8 cellular contexts compared by ENCODE assay signal in the genomic region with DNA sequence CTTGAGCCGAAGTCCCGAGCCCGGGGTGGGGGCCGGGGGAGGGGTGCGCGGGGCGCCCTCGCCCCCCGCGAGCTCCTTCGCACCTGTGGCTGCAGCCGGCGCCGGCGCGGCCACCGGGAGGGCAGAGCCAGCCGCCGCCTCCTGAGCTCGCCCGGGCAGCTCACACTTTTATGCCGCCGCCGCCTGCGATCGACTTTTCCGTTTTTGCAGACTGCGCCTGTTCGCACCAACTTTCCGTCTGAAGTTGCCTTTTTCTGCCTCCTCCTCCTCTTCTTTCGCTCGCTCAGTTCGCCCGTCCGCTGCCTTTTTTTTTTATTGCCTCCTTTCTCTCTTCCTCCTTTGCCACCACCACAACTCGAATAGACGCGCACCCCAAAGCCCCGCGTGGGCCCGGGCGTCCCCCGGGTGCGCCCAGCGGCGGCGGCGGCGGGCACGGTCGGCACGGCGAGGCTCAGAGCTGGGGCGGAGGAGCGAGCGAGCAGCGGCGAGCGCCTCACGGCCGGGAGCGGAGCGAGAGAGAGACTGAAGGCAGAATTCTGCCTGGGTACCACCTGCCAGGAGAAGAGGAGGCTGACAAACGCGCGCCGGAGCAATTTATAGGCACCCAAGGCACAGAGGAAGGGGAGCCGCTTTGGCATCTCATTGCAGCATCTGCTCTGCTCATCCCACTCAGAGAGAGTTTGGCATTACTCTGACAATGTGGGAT. TPM values are rescaled to one million over a fixed set of nuclear protein-coding genes. Genes with fewer than 3 reads are reported as not detected.
DNase-seq lines count a peak whose midpoint lies in the region; ATAC-seq and TF ChIP-seq lines count a peak whose summit lies in the region.

Gene C1QL3, minus strand, starts transcription at position 569 of the 706 bp plus-strand sequence. CDS start 814 bp downstream, outside the sequence.

- H3K27ac ChIP-seq in ascending aorta = no peak within 1 kb of the TSS

- ATAC-seq in GM21515 (IDR thresholded peaks at IDR 0.05; ENCODE audit: unreplicated experiment) = peak; percentile 38

- peak within 1 kb of the TSS; percentile 59 to 65 for H3K4me3 ChIP-seq in ascending aorta

- peaks cover 4% of the 10 kb centered on the region for H3K27me3 ChIP-seq in ascending aorta

- H3K9me3 Mint-ChIP-seq in immature natural killer cell = no peaks in the 10 kb centered on the region

- no peaks in the 10 kb centered on the region for H3K4me1 ChIP-seq in ES-I3 (ENCODE audit: insufficient read depth, low read length)
- H3K4me1 ChIP-seq in ascending aorta = peaks cover 0 to 10% of the 10 kb centered on the region in 2 donors

- peak within 1 kb of the TSS; percentile 72; the same call in 1 of the 2 replicates for H3K9ac ChIP-seq in ES-I3 (ENCODE audit: low read depth, low read length)

- peak within 1 kb of the TSS in 1 of 6 donors; percentile 78 for H3K27ac Mint-ChIP-seq in immature natural killer cell

- TF ChIP-seq CTCF in ascending aorta (IDR thresholded peaks at IDR 0.05) = no peak

- H3K36me3 ChIP-seq in ES-I3 (ENCODE audit: insufficient read depth, low read length) (no peaks in the 10 kb centered on the region), ascending aorta (no peaks in the 10 kb centered on the region)

- peaks cover 16 to 19% of the 10 kb centered on the region in 2 donors for H3K4me1 Mint-ChIP-seq in immature natural killer cell

- intact Hi-C loops in ascending aorta (cut with DNase I) = no loop called here

- H3K36me3 Mint-ChIP-seq in immature natural killer cell = peaks cover 3 to 15% (median 5%) of the 10 kb centered on the region in 3 donors

- H3K9me3 ChIP-seq in ES-I3 (ENCODE audit: control insufficient read depth, insufficient read depth, low read length) (no peaks in the 10 kb centered on the region), ascending aorta (no peaks in the 10 kb centered on the region)

- DNase-seq in NCI-H1092 (lab: John Stamatoyannopoulos, UW) (peak; percentile 13), ascending aorta (ENCODE audit: low spot score in 2 of 2) (no peak), immature natural killer cell (peak; percentile 19 to 30 (median 28)), A172 (ENCODE audit: low spot score) (no peak), mucosa of gallbladder (ENCODE audit: low spot score) (no peak)
- DNase-seq in stimulated activated CD4-positive, alpha-beta T cell treated with anti-CD3 and anti-CD28 coated beads, Interleukin-1b, Interleukin-23, amount 100 ng/mL, for 48 hours = peak; percentile 24

- H3K27me3 Mint-ChIP-seq in immature natural killer cell (ENCODE audit: low read depth in 3 of 3) = peaks cover 4 to 10% (median 8%) of the 10 kb centered on the region in 3 donors

- peak within 1 kb of the TSS; percentile 88 to 97 (median 90) for H3K4me3 Mint-ChIP-seq in immature natural killer cell

RNA-seq across cellular contexts. Expression of gene C1QL3, which starts in this region (rescaled TPM):
- not detected for total RNA-seq in ascending aorta
- polyA plus RNA-seq in immature natural killer cell = under 1 TPM in 1 of 3 donors, not detected in 2; 0.49 TPM
- not detected in 2 replicates for total RNA-seq in A172 (2014; rRNA removed; shearing (Covaris generic))
- total RNA-seq in mucosa of gallbladder = 0.09 TPM

Comparison
In these comparisons a context has a peak if more than half of its experiments do, and no peak if none do; other contexts are left out.
1. Peak in DNase-seq in immature natural killer cell; RNA of the gene not detected or under 1 TPM.
2. DNase-seq: peak in NCI-H1092 (single experiment) and stimulated activated CD4-positive, alpha-beta T cell treated with anti-CD3 and anti-CD28 coated beads, Interleukin-1b, Interleukin-23, amount 100 ng/mL, for 48 hours (single experiment); none in ascending aorta (0 of 2), A172 (single experiment) and mucosa of gallbladder (single experiment).